ENCODE assay signal across 16 cellular contexts in genomic region chr16:3798827-3799226, GRCh38.
DNase-seq lines count a peak whose midpoint lies in the region; ATAC-seq and TF ChIP-seq lines count a peak whose summit lies in the region.
"Had no signal": no experiment of that assay in that cellular context is flagged by ENCODE, and none has a peak within 500 bp of the region (broad histone marks: within the 10 kb centered on the region; RNA-seq: fewer than 3 reads in every experiment).

No MANE protein-coding gene starts in this region.

- H3K27me3 ChIP-seq in CD4-positive, CD25-positive, alpha-beta regulatory T cell (ENCODE audit: control insufficient read depth, insufficient read depth, low read length) = no peaks in the 10 kb centered on the region
- no peaks in the 10 kb centered on the region for H3K27me3 ChIP-seq in neutrophil
- H3K27me3 ChIP-seq: BE2C, SJCRH30 had no signal

- in situ Hi-C loops in G401 (cut with HindIII; ENCODE audit: low sequenced_read_pairs) = no loop called here

- H3K9me3 Mint-ChIP-seq in CD4-positive, CD25-positive, alpha-beta regulatory T cell = no peaks in the 10 kb centered on the region

- no peak overlapping the region for H3K27ac ChIP-seq in CD4-positive, CD25-positive, alpha-beta regulatory T cell (ENCODE audit: insufficient read depth, low read length, poor library complexity, severe bottlenecking)
- H3K27ac ChIP-seq in HEK293 (ENCODE audit: extremely low read depth, low read depth, low read length) = no peak overlapping the region
- H3K27ac ChIP-seq in neutrophil = peak overlapping the region; percentile 57
- H3K27ac ChIP-seq: GM23248, SJCRH30 had no signal

- no peaks in the 10 kb centered on the region for H3K36me3 ChIP-seq in CD4-positive, CD25-positive, alpha-beta regulatory T cell (ENCODE audit: control insufficient read depth, insufficient read depth, low read length)
- peaks cover 0 to 3% of the 10 kb centered on the region in 2 experiments; a peak in 1 of 3 replicates for H3K36me3 ChIP-seq in HEK293 (ENCODE audit: control insufficient read depth in 2 of 2, insufficient read depth in 1 of 2, low read length in 2 of 2)
- no peaks in the 10 kb centered on the region for H3K36me3 ChIP-seq in neutrophil
- H3K36me3 ChIP-seq: BE2C, SJCRH30 had no signal

- TF ChIP-seq CTCF in HEK293 (tag by site-specific recombination; IDR thresholded peaks at IDR 0.05) = no peak
- no peak for TF ChIP-seq CTCF in neutrophil (IDR thresholded peaks at IDR 0.05)

- H3K4me1 Mint-ChIP-seq in CD4-positive, CD25-positive, alpha-beta regulatory T cell = peaks cover 44 to 82% (median 54%) of the 10 kb centered on the region in 4 donors
- H3K4me1 Mint-ChIP-seq in T-helper 17 cell = peaks cover 36% of the 10 kb centered on the region

- POLR2A ChIA-PET in HEK293 (lab: Yijun Ruan, JAX) = no interaction called here

- peak overlapping the region; percentile 8 to 58 (median 30) for H3K4me3 Mint-ChIP-seq in CD4-positive, CD25-positive, alpha-beta regulatory T cell
- H3K4me3 Mint-ChIP-seq in T-helper 17 cell = peak overlapping the region; percentile 15

- no peak for DNase-seq in CD4-positive, CD25-positive, alpha-beta regulatory T cell
- no peak for DNase-seq in T-helper 17 cell
- DNase-seq in UCSD-AML1 (lab: John Stamatoyannopoulos, UW; ENCODE audit: unreplicated experiment) = no peak
- DNase-seq in stimulated activated CD4-positive, alpha-beta T cell treated with anti-CD3 and anti-CD28 coated beads, Interleukin-2, amount 100 ng/mL, for 48 hours = no peak
- no peak for DNase-seq in stimulated activated CD8-positive, alpha-beta memory T cell treated with anti-CD3 and anti-CD28 coated beads, Interleukin-4, amount 100 ng/mL, for 48 hours
- DNase-seq in G401 (ENCODE audit: low spot score) = no peak
- DNase-seq: BE2C, Caco-2, GM23248, NCI-H1436, NCI-H2029 treated with DMSO at 0.1 percent for 48 hours, NCI-H510A treated with DMSO at 0.1 percent for 48 hours, RPMI8226, SJCRH30 had no signal

- no peak overlapping the region for H3K4me3 ChIP-seq in CD4-positive, CD25-positive, alpha-beta regulatory T cell (ENCODE audit: low read depth, low read length)
- no peak overlapping the region for H3K4me3 ChIP-seq in HEK293 (ENCODE audit: low read depth, low read length)
- no peak overlapping the region for H3K4me3 ChIP-seq in neutrophil (ENCODE audit: low read depth in 1 of 2, low read length in 1 of 2)
- H3K4me3 ChIP-seq: GM23248, SJCRH30 had no signal

- ATAC-seq in CD4-positive, CD25-positive, alpha-beta regulatory T cell (ENCODE audit: low read depth in 2 of 2) = no peak
- no peak for ATAC-seq in T-helper 17 cell

- peaks cover 5% of the 10 kb centered on the region for H3K36me3 Mint-ChIP-seq in CD4-positive, CD25-positive, alpha-beta regulatory T cell
- H3K36me3 Mint-ChIP-seq in T-helper 17 cell (ENCODE audit: low read depth) = peaks cover 3% of the 10 kb centered on the region

- H3K27me3 Mint-ChIP-seq in CD4-positive, CD25-positive, alpha-beta regulatory T cell = peaks cover 4% of the 10 kb centered on the region
- H3K27me3 Mint-ChIP-seq in T-helper 17 cell = no peaks in the 10 kb centered on the region

- peak overlapping the region in 2 of 3 donors; percentile 27 to 57 for H3K27ac Mint-ChIP-seq in CD4-positive, CD25-positive, alpha-beta regulatory T cell
- H3K27ac Mint-ChIP-seq in T-helper 17 cell = no peak overlapping the region

- CTCF ChIA-PET in HEK293 (lab: Yijun Ruan, JAX) = interaction anchor here (1.2 kb wide), 1 partner anchor 73 kb away, joined by 3 read pairs; no protein-coding TSS in a partner anchor

- peaks cover 28% of the 10 kb centered on the region for H3K4me1 ChIP-seq in CD4-positive, CD25-positive, alpha-beta regulatory T cell (ENCODE audit: control insufficient read depth, insufficient read depth, low read length, poor library complexity, severe bottlenecking)
- peaks cover 12% of the 10 kb centered on the region for H3K4me1 ChIP-seq in HEK293 (ENCODE audit: control insufficient read depth, insufficient read depth, low read length)
- H3K4me1 ChIP-seq in neutrophil (ENCODE audit: control insufficient read depth in 1 of 2, insufficient read depth in 1 of 2, low read depth in 1 of 2, low read length in 1 of 2) = peaks cover 33 to 51% of the 10 kb centered on the region in 2 experiments
- H3K4me1 ChIP-seq: BE2C, SJCRH30 had no signal

- H3K9me3 ChIP-seq in CD4-positive, CD25-positive, alpha-beta regulatory T cell (ENCODE audit: control insufficient read depth in 2 of 2, low read length in 2 of 2) = no peaks in the 10 kb centered on the region
- H3K9me3 ChIP-seq in HEK293 (ENCODE audit: control insufficient read depth, insufficient read depth, low read depth, low read length) (no peaks in the 10 kb centered on the region), T-helper 17 cell (ENCODE audit: control insufficient read depth, low read length, poor library complexity, severe bottlenecking) (no peaks in the 10 kb centered on the region), neutrophil (no peaks in the 10 kb centered on the region)
- H3K9me3 ChIP-seq: BE2C, Caco-2, SJCRH30 had no signal

TF ChIP-seq in HEK293, 187 proteins besides CTCF, POLR2A, EP300 and RAD21:
- TF ChIP-seq ZNF146 (tag by site-specific recombination; IDR thresholded peaks at IDR 0.05) (peak; percentile 96), ZNF654 (tag by site-specific recombination; IDR thresholded peaks at IDR 0.05; ENCODE audit: low read depth) (no peak)
